ENCODE assay signal across 9 cellular contexts in genomic region chr16:84115919-84116719, GRCh38. TPM values are rescaled to one million over a fixed set of nuclear protein-coding genes. Genes with fewer than 3 reads are reported as not detected.
A peak's percentile ranks its signal among the peaks of the same experiment; 100 is the strongest.
DNase-seq lines count a peak whose midpoint lies in the region; ATAC-seq lines count a peak whose summit lies in the region.
"Had no signal": no experiment of that assay in that cellular context is flagged by ENCODE, and none has a peak within 500 bp of the region (broad histone marks: within the 10 kb centered on the region; RNA-seq: fewer than 3 reads in every experiment).

No MANE protein-coding gene starts in this region.

- no peaks in the 10 kb centered on the region for H3K27me3 Mint-ChIP-seq in activated T-helper 2 cell treated with anti-CD3 and anti-CD28 coated beads, Interferon-gamma antibody, Interleukin-2, Interleukin-4, amounts not matched to agents 10 μg/mL and 5 μg/mL and 100 μg/mL, durations not matched to agents 14 hours and 24 hours and 36 hours (ENCODE audit: low read depth)

- peaks cover 4% of the 10 kb centered on the region for H3K36me3 Mint-ChIP-seq in activated T-helper 2 cell treated with anti-CD3 and anti-CD28 coated beads, Interferon-gamma antibody, Interleukin-2, Interleukin-4, amounts not matched to agents 10 μg/mL and 5 μg/mL and 100 μg/mL, durations not matched to agents 14 hours and 24 hours and 36 hours (ENCODE audit: low read depth)

- H3K4me3 Mint-ChIP-seq in activated T-helper 2 cell treated with anti-CD3 and anti-CD28 coated beads, Interferon-gamma antibody, Interleukin-2, Interleukin-4, amounts not matched to agents 10 μg/mL and 5 μg/mL and 100 μg/mL, durations not matched to agents 14 hours and 24 hours and 36 hours (ENCODE audit: low read depth): peak overlapping the region; percentile 90

- intact Hi-C loops in activated T-helper 2 cell treated with anti-CD3 and anti-CD28 coated beads, Interferon-gamma antibody, Interleukin-2, Interleukin-4, amounts not matched to agents 10 μg/mL and 5 μg/mL and 100 μg/mL, durations not matched to agents 14 hours and 24 hours and 36 hours (cut with micrococcal nuclease): loop anchor here (1.0 to 10.0 kb wide), 5 partner anchors 17 to 1439 kb away; partner anchors contain the start of gene TAF1C
- intact Hi-C loops in Right ventricle myocardium superior (cut with DNase I): no loop called here

- H3K9me3 Mint-ChIP-seq in activated T-helper 2 cell treated with anti-CD3 and anti-CD28 coated beads, Interferon-gamma antibody, Interleukin-2, Interleukin-4, amounts not matched to agents 10 μg/mL and 5 μg/mL and 100 μg/mL, durations not matched to agents 14 hours and 24 hours and 36 hours: no peaks in the 10 kb centered on the region

- peak overlapping the region; percentile 90 for H3K27ac Mint-ChIP-seq in activated T-helper 2 cell treated with anti-CD3 and anti-CD28 coated beads, Interferon-gamma antibody, Interleukin-2, Interleukin-4, amounts not matched to agents 10 μg/mL and 5 μg/mL and 100 μg/mL, durations not matched to agents 14 hours and 24 hours and 36 hours

- DNase-seq in AG08395 (ENCODE audit: low spot score) (peak; percentile 19), NCI-H2227 treated with DMSO at 0.1 percent for 48 hours (lab: John Stamatoyannopoulos, UW) (peak; percentile 65), Right ventricle myocardium superior (no peak), pons (ENCODE audit: low spot score) (peak; percentile 29)
- no peak for DNase-seq in activated T-helper 2 cell treated with anti-CD3 and anti-CD28 coated beads, Interferon-gamma antibody, Interleukin-2, Interleukin-4, amounts not matched to agents 10 μg/mL and 5 μg/mL and 100 μg/mL, durations not matched to agents 14 hours and 24 hours and 36 hours (ENCODE audit: low spot score)

- H3K4me1 Mint-ChIP-seq in activated T-helper 2 cell treated with anti-CD3 and anti-CD28 coated beads, Interferon-gamma antibody, Interleukin-2, Interleukin-4, amounts not matched to agents 10 μg/mL and 5 μg/mL and 100 μg/mL, durations not matched to agents 14 hours and 24 hours and 36 hours (ENCODE audit: low read depth): peaks cover 14% of the 10 kb centered on the region

- ATAC-seq in GM18498 (IDR thresholded peaks at IDR 0.05; ENCODE audit: unreplicated experiment) (peak; percentile 31), HG02852 (IDR thresholded peaks at IDR 0.05; ENCODE audit: unreplicated experiment) (peak; percentile 40), Right ventricle myocardium superior (ENCODE audit: poor library complexity) (peak; percentile 5), HG03469 (IDR thresholded peaks at IDR 0.05; ENCODE audit: unreplicated experiment) (no peak)

RNA-seq across cellular contexts. Expression of gene MBTPS1, which starts 0.6 kb away (rescaled TPM):
- total RNA-seq in activated T-helper 2 cell treated with anti-CD3 and anti-CD28 coated beads, Interferon-gamma antibody, Interleukin-2, Interleukin-4, amounts not matched to agents 10 μg/mL and 5 μg/mL and 100 μg/mL, durations not matched to agents 14 hours and 24 hours and 36 hours: 54.5 and 58.1 TPM in 2 replicates
- total RNA-seq in Right ventricle myocardium superior: 67.3 TPM

RNA-seq across cellular contexts. Expression of gene HSDL1, which starts 28.9 kb away (rescaled TPM):
- total RNA-seq in activated T-helper 2 cell treated with anti-CD3 and anti-CD28 coated beads, Interferon-gamma antibody, Interleukin-2, Interleukin-4, amounts not matched to agents 10 μg/mL and 5 μg/mL and 100 μg/mL, durations not matched to agents 14 hours and 24 hours and 36 hours: 16.7 and 19.9 TPM in 2 replicates
- total RNA-seq in Right ventricle myocardium superior: 22.6 TPM

RNA-seq across cellular contexts. Expression of gene DNAAF1, which starts 29.0 kb away (rescaled TPM):
- total RNA-seq in activated T-helper 2 cell treated with anti-CD3 and anti-CD28 coated beads, Interferon-gamma antibody, Interleukin-2, Interleukin-4, amounts not matched to agents 10 μg/mL and 5 μg/mL and 100 μg/mL, durations not matched to agents 14 hours and 24 hours and 36 hours: 0.09 TPM in 1 of 2 replicates, not detected in the other
- not detected for total RNA-seq in Right ventricle myocardium superior
- total RNA-seq: T-helper 1 cell treated with Interleukin-12 subunit alpha and Interleukin-12 subunit beta and Interleukin-4 antibody, amounts not matched to agents 30 ng/mL and 1 ng/mL, for 36 hours had no signal

Comparison
In these comparisons a context has a peak if more than half of its experiments do, and no peak if none do; other contexts are left out.
1. DNase-seq: peak in AG08395 (single experiment), NCI-H2227 treated with DMSO at 0.1 percent for 48 hours (single experiment) and pons (single experiment); none in activated T-helper 2 cell treated with anti-CD3 and anti-CD28 coated beads, Interferon-gamma antibody, Interleukin-2, Interleukin-4, amounts not matched to agents 10 μg/mL and 5 μg/mL and 100 μg/mL, durations not matched to agents 14 hours and 24 hours and 36 hours (single experiment) and Right ventricle myocardium superior (single experiment).